In genomic region chr4:22686156-22686555, GRCh38 we compare ENCODE assay signal across 21 cellular contexts. TPM values are rescaled to one million over a fixed set of nuclear protein-coding genes. Genes with fewer than 3 reads are reported as not detected.
DNase-seq lines count a peak whose midpoint lies in the region; ATAC-seq, FAIRE-seq and TF ChIP-seq lines count a peak whose summit lies in the region.
"Had no signal": no experiment of that assay in that cellular context is flagged by ENCODE, and none has a peak within 500 bp of the region (broad histone marks: within the 10 kb centered on the region; RNA-seq: fewer than 3 reads in every experiment).

No MANE protein-coding gene starts in this region.

- TF ChIP-seq CTCF in MCF 10A (IDR thresholded peaks at IDR 0.05; ENCODE audit: unreplicated experiment) (no peak), mammary epithelial cell (conservative IDR thresholded peaks at IDR 0.05 in 1 of 2, IDR thresholded peaks at IDR 0.05 in 1 of 2; ENCODE audit: extremely low read depth in 1 of 2, insufficient read depth in 1 of 2, low read depth in 1 of 2, low read length in 2 of 2) (no peak), astrocyte (IDR thresholded peaks at IDR 0.05; ENCODE audit: insufficient read depth, low read depth, low read length) (no peak), fibroblast of the aortic adventitia (IDR thresholded peaks at IDR 0.05; ENCODE audit: insufficient read depth, low read length) (no peak), Peyer's patch (IDR thresholded peaks at IDR 0.05) (no peak)

- 49% methylated on average over 5 of the region's 5 CpGs for WGBS in mammary epithelial cell (ENCODE audit: low coverage, missing lambda C conversion rate)

- H3K9me3 ChIP-seq in mammary epithelial cell (replicated peaks; ENCODE audit: insufficient read depth, low read length) (no peaks in the 10 kb centered on the region), astrocyte (ENCODE audit: insufficient read depth, low read depth, low read length) (no peaks in the 10 kb centered on the region), Peyer's patch (no peaks in the 10 kb centered on the region)
- H3K9me3 ChIP-seq: Caco-2 had no signal

- no peak for TF ChIP-seq POLR2A in Peyer's patch (IDR thresholded peaks at IDR 0.05)

- CTCF ChIA-PET in MCF 10A (lab: Yijun Ruan, JAX) (interaction anchor here (0.7 to 1.7 kb wide), 4 partner anchors 10 to 1646 kb away, joined by 3 to 4 read pairs (median 3); no protein-coding TSS in a partner anchor), mammary epithelial cell (lab: Charles Lee; ENCODE audit: low non-redundant PET) (no interaction called here)

- BruUV-seq in MCF 10A (replicated peaks; lab: Mats Ljungman, UMichigan) (no TSS peak), mammary epithelial cell (replicated peaks; lab: Mats Ljungman, UMichigan) (no TSS peak)

- H3K9ac ChIP-seq in mammary epithelial cell (ENCODE audit: insufficient read depth, low read length), result no peak overlapping the region
- H3K9ac ChIP-seq in astrocyte (ENCODE audit: low read length), result no peak overlapping the region

- H3K36me3 Mint-ChIP-seq in MCF 10A (ENCODE audit: insufficient read depth, unreplicated experiment) (no peaks in the 10 kb centered on the region), astrocyte (ENCODE audit: low read depth, unreplicated experiment) (no peaks in the 10 kb centered on the region)
- H3K36me3 Mint-ChIP-seq: CD14-positive monocyte had no signal

- no peaks in the 10 kb centered on the region for H3K9me3 Mint-ChIP-seq in MCF 10A (ENCODE audit: unreplicated experiment)
- peaks cover 11% of the 10 kb centered on the region for H3K9me3 Mint-ChIP-seq in astrocyte (ENCODE audit: unreplicated experiment)
- H3K9me3 Mint-ChIP-seq: CD14-positive monocyte, HFFc6 had no signal

- intact Hi-C loops in MCF 10A (cut with micrococcal nuclease), result loop anchor here (5.0 kb wide), 2 partner anchors 79 to 169 kb away; partner anchors contain the start of gene ADGRA3
- intact Hi-C loops in mammary epithelial cell (cut with micrococcal nuclease), result loop anchor here (5.0 kb wide), 1 partner anchor 169 kb away; the partner anchor contains the start of gene ADGRA3

- no peaks in the 10 kb centered on the region for H4K20me1 ChIP-seq in mammary epithelial cell (ENCODE audit: insufficient read depth, low read length)
- no peaks in the 10 kb centered on the region for H4K20me1 ChIP-seq in astrocyte (ENCODE audit: insufficient read depth, low read length)

- H3K36me3 ChIP-seq in mammary epithelial cell (ENCODE audit: insufficient read depth, low read length), result no peaks in the 10 kb centered on the region
- no peaks in the 10 kb centered on the region for H3K36me3 ChIP-seq in astrocyte (ENCODE audit: insufficient read depth, low read length)
- no peaks in the 10 kb centered on the region for H3K36me3 ChIP-seq in Peyer's patch

- H3K4me2 ChIP-seq in mammary epithelial cell (ENCODE audit: insufficient read depth, low read depth, low read length) (no peak overlapping the region), astrocyte (ENCODE audit: low read length) (no peak overlapping the region)

- H3K79me2 ChIP-seq in mammary epithelial cell (ENCODE audit: insufficient read depth, low read length) (no peaks in the 10 kb centered on the region), astrocyte (ENCODE audit: insufficient read depth, low read length) (no peaks in the 10 kb centered on the region)

- in situ Hi-C loops in mammary epithelial cell (cut with MboI; ENCODE audit: low sequenced_read_pairs in 2 of 2), result loop anchor here (10.0 to 25.0 kb wide), 3 partner anchors 274 to 901 kb away; no protein-coding TSS in a partner anchor

- DNase-seq in MCF 10A (ENCODE audit: unreplicated experiment) (peak; percentile 46), mammary epithelial cell (no peak), astrocyte (ENCODE audit: low read depth) (peak; percentile 84), fibroblast of the aortic adventitia (ENCODE audit: low read depth) (peak; percentile 19), AG08396 (ENCODE audit: low spot score) (no peak), Peyer's patch (no peak)
- DNase-seq: AML-193; Caco-2; DMS153; HFFc6; KBM-7; NCI-H2107; NCI-H510A; NK-92 treated with Interleukin-12 subunit alpha and Interleukin-12 subunit beta, amount 100 ng/mL, for 24 hours; OCI-M1; RPMI8226; SIG-M5 had no signal

- H3K27me3 Mint-ChIP-seq in MCF 10A (ENCODE audit: insufficient read depth, unreplicated experiment) (no peaks in the 10 kb centered on the region), astrocyte (ENCODE audit: low read depth, unreplicated experiment) (no peaks in the 10 kb centered on the region)

- no peak for FAIRE-seq in astrocyte (lab: Jason Lieb, UNC)
- FAIRE-seq: GM19239 had no signal

- H3K4me3 ChIP-seq in mammary epithelial cell (replicated peaks in 1 of 3; ENCODE audit: insufficient read depth in 1 of 3, low read depth in 2 of 3, low read length in 3 of 3), result no peak overlapping the region
- H3K4me3 ChIP-seq in astrocyte (ENCODE audit: insufficient read depth, low read depth, low read length), result no peak overlapping the region
- H3K4me3 ChIP-seq in fibroblast of the aortic adventitia (ENCODE audit: low read depth, low read length), result no peak overlapping the region
- H3K4me3 ChIP-seq in Peyer's patch, result no peak overlapping the region

- H3K27ac ChIP-seq in mammary epithelial cell (ENCODE audit: insufficient read depth, low read depth, low read length) (no peak overlapping the region), astrocyte (ENCODE audit: low read depth, low read length) (no peak overlapping the region), Peyer's patch (no peak overlapping the region)

- no peak overlapping the region for H3K27ac Mint-ChIP-seq in MCF 10A (ENCODE audit: low read depth, unreplicated experiment)
- H3K27ac Mint-ChIP-seq in astrocyte (ENCODE audit: unreplicated experiment), result no peak overlapping the region
- H3K27ac Mint-ChIP-seq: CD14-positive monocyte, HFFc6 had no signal

- H3K4me3 Mint-ChIP-seq in MCF 10A (ENCODE audit: unreplicated experiment) (no peak overlapping the region), astrocyte (ENCODE audit: unreplicated experiment) (no peak overlapping the region)
- H3K4me3 Mint-ChIP-seq: CD14-positive monocyte, HFFc6 had no signal

- ATAC-seq in HG02885 (IDR thresholded peaks at IDR 0.05; ENCODE audit: poor library complexity, unreplicated experiment), result no peak

- H2AFZ ChIP-seq in mammary epithelial cell (ENCODE audit: low read depth, low read length), result no peak overlapping the region
- H2AFZ ChIP-seq in astrocyte (ENCODE audit: low read depth, low read length), result no peak overlapping the region

- dilution Hi-C loops in mammary epithelial cell (cut with HindIII; ENCODE audit: low sequenced_read_pairs), result no loop called here

- H3K27me3 ChIP-seq in mammary epithelial cell (ENCODE audit: insufficient read depth, low read length) (no peaks in the 10 kb centered on the region), astrocyte (ENCODE audit: insufficient read depth, low read length) (no peaks in the 10 kb centered on the region), Peyer's patch (no peaks in the 10 kb centered on the region)

- peaks cover 5% of the 10 kb centered on the region for H3K4me1 ChIP-seq in mammary epithelial cell (ENCODE audit: insufficient read depth, low read length)
- H3K4me1 ChIP-seq in astrocyte (ENCODE audit: insufficient read depth, low read length), result no peaks in the 10 kb centered on the region
- H3K4me1 ChIP-seq in Peyer's patch, result no peaks in the 10 kb centered on the region
- H3K4me1 ChIP-seq: Caco-2 had no signal

- H3K4me1 Mint-ChIP-seq in MCF 10A (ENCODE audit: insufficient read depth, unreplicated experiment), result peaks cover 14% of the 10 kb centered on the region
- H3K4me1 Mint-ChIP-seq in astrocyte (ENCODE audit: low read depth, unreplicated experiment), result peaks cover 4% of the 10 kb centered on the region

- POLR2A ChIA-PET in MCF 10A (lab: Yijun Ruan, JAX), result no interaction called here

RNA-seq across cellular contexts. Expression of gene GBA3, which starts 6.6 kb away (rescaled TPM):
- total RNA-seq in MCF 10A (2022) (not detected in 2 replicates), mammary epithelial cell (under 1 TPM in 1 of 2 donors, not detected in 1; 0.14 TPM), astrocyte (not detected in 2 replicates), fibroblast of the aortic adventitia (ENCODE audit: low replicate concordance) (not detected in 2 replicates), Peyer's patch (100 to 1,000 TPM in 3 of 4 donors, 10 to 100 TPM in 1; 41.3 to 306 (median 189) TPM)
- polyA plus RNA-seq in mammary epithelial cell, result not detected
- not detected for polyA minus RNA-seq in mammary epithelial cell
- total RNA-seq: A673, HFFc6 had no signal
- polyA plus RNA-seq: CD14-positive monocyte had no signal

Comparison
In these comparisons a context has a peak if more than half of its experiments do, and no peak if none do; other contexts are left out.
1. DNase-seq: peak in MCF 10A (single experiment), astrocyte (single experiment) and fibroblast of the aortic adventitia (single experiment); none in mammary epithelial cell (single experiment), AG08396 (single experiment) and Peyer's patch (0 of 3).
2. RNA of gene GBA3, which starts 6.6 kb away (total RNA-seq): 41.3 to 306 TPM in Peyer's patch; 0.14 TPM in mammary epithelial cell, not detected in MCF 10A, not detected in astrocyte and not detected in fibroblast of the aortic adventitia; every median in the first group is over 10 times any median in the second.